In genomic region chr6:31827286-31828079, GRCh38 we compare ENCODE assay signal across 1 cellular context.
TF ChIP-seq lines count a peak whose summit lies in the region.

Gene HSPA1B (plus strand): TSS chr6:31827738. CDS start chr6:31827951, 213 bp downstream.

TF ChIP-seq in HepG2, 621 proteins besides CTCF, POLR2A, EP300 and RAD21 (continued from another document and continues in another):
- peak; percentile 72 for TF ChIP-seq ZNF317 (CRISPR knock-in tag; IDR thresholded peaks at IDR 0.05)
- TF ChIP-seq ZNF20 (CRISPR knock-in tag; IDR thresholded peaks at IDR 0.05), result no peak
- no peak for TF ChIP-seq ZUFSP (CRISPR knock-in tag; IDR thresholded peaks at IDR 0.05; ENCODE audit: borderline replicate concordance)
- TF ChIP-seq GRHL1 (CRISPR knock-in tag; conservative IDR thresholded peaks at IDR 0.05), result no peak
- no peak; the same call in 1 of the 2 replicates for TF ChIP-seq IRF2 (CRISPR knock-in tag; IDR thresholded peaks at IDR 0.05)
- TF ChIP-seq ZSCAN20 (CRISPR knock-in tag; IDR thresholded peaks at IDR 0.05; ENCODE audit: borderline replicate concordance), result no peak
- no peak for TF ChIP-seq NCOA1 (CRISPR knock-in tag; IDR thresholded peaks at IDR 0.05)
- no peak for TF ChIP-seq ZFYVE20 (CRISPR knock-in tag; IDR thresholded peaks at IDR 0.05; ENCODE audit: borderline replicate concordance, low read depth)
- TF ChIP-seq ZNF432 (CRISPR knock-in tag; IDR thresholded peaks at IDR 0.05; ENCODE audit: borderline replicate concordance), result no peak
- peak; percentile 92 for TF ChIP-seq UBTF (CRISPR knock-in tag; IDR thresholded peaks at IDR 0.05)
- no peak for TF ChIP-seq ZNF235 (CRISPR knock-in tag; IDR thresholded peaks at IDR 0.05; ENCODE audit: borderline replicate concordance)
- peak; percentile 54 for TF ChIP-seq SRF (IDR thresholded peaks at IDR 0.05; ENCODE audit: low read depth, low read length)
- TF ChIP-seq ATF6 (CRISPR knock-in tag; conservative IDR thresholded peaks at IDR 0.05), result no peak
- no peak for TF ChIP-seq SMC3 (IDR thresholded peaks at IDR 0.05; ENCODE audit: low read length)
- peak; percentile 81; the same call in 1 of the 2 replicates for TF ChIP-seq DMAP1 (CRISPR knock-in tag; IDR thresholded peaks at IDR 0.05)
- TF ChIP-seq XBP1 (CRISPR knock-in tag; IDR thresholded peaks at IDR 0.05), result peak; percentile 74; the same call in 1 of the 2 replicates
- peak; percentile 89; the same call in 1 of the 2 replicates for TF ChIP-seq ZNF792 (CRISPR knock-in tag; IDR thresholded peaks at IDR 0.05)
- no peak for TF ChIP-seq ZSCAN25 (CRISPR knock-in tag; IDR thresholded peaks at IDR 0.05)
- no peak for TF ChIP-seq SIX1 (CRISPR knock-in tag; IDR thresholded peaks at IDR 0.05; ENCODE audit: borderline replicate concordance)
- TF ChIP-seq ZBTB10 (CRISPR knock-in tag; IDR thresholded peaks at IDR 0.05; ENCODE audit: borderline replicate concordance), result 0 out of 2 replicates have a peak, but pooled peaks have one; percentile 56
- TF ChIP-seq BHLHE40 (IDR thresholded peaks at IDR 0.05; ENCODE audit: low read length), result 0 out of 2 replicates have a peak, but pooled peaks have one; percentile 22
- TF ChIP-seq ATM (IDR thresholded peaks at IDR 0.05; ENCODE audit: borderline replicate concordance), result no peak
- TF ChIP-seq ZKSCAN1 (IDR thresholded peaks at IDR 0.05; ENCODE audit: low read length), result no peak
- TF ChIP-seq SRSF9 (IDR thresholded peaks at IDR 0.05; ENCODE audit: borderline replicate concordance, insufficient read depth, low read depth, low read length, poor library complexity, severe bottlenecking), result no peak
- TF ChIP-seq ZNF142 (CRISPR knock-in tag; IDR thresholded peaks at IDR 0.05), result peak; percentile 56; the same call in 1 of the 2 replicates
- no peak; the same call in 1 of the 2 replicates for TF ChIP-seq ZFP82 (CRISPR knock-in tag; IDR thresholded peaks at IDR 0.05; ENCODE audit: borderline replicate concordance)
- no peak for TF ChIP-seq ZMAT3 (CRISPR knock-in tag; conservative IDR thresholded peaks at IDR 0.05)
- peak; percentile 84 for TF ChIP-seq ZBTB25 (CRISPR knock-in tag; IDR thresholded peaks at IDR 0.05)
- peak; percentile 84; the same call in 1 of the 2 replicates for TF ChIP-seq POLR2AphosphoS2 (IDR thresholded peaks at IDR 0.05; ENCODE audit: low read depth, low read length)
- TF ChIP-seq FOXP4 (CRISPR knock-in tag; IDR thresholded peaks at IDR 0.05), result no peak
- TF ChIP-seq ZBTB33 (CRISPR knock-in tag; IDR thresholded peaks at IDR 0.05), result no peak
